Comparison of ENCODE assay signal across 21 cellular contexts in genomic region chr4:39255916-39256315, GRCh38.
DNase-seq lines count a peak whose midpoint lies in the region; ATAC-seq and TF ChIP-seq lines count a peak whose summit lies in the region.
"Had no signal": no experiment of that assay in that cellular context is flagged by ENCODE, and none has a peak within 500 bp of the region (broad histone marks: within the 10 kb centered on the region; RNA-seq: fewer than 3 reads in every experiment).

No MANE protein-coding gene starts in this region.

- TF ChIP-seq CTCF in GM23338 (conservative IDR thresholded peaks at IDR 0.05; ENCODE audit: low read depth in 2 of 2): no peak
- no peak for TF ChIP-seq CTCF in SK-N-SH (IDR thresholded peaks at IDR 0.05)
- TF ChIP-seq CTCF in fibroblast of pulmonary artery (IDR thresholded peaks at IDR 0.05; ENCODE audit: low read length, missing control alignments): no peak
- TF ChIP-seq CTCF in foreskin keratinocyte (conservative IDR thresholded peaks at IDR 0.05): no peak

- H3F3A ChIP-seq in GM23338 (replicated peaks; ENCODE audit: low read depth) (no peaks in the 10 kb centered on the region), SK-N-SH (replicated peaks; ENCODE audit: insufficient read depth) (peaks cover 38% of the 10 kb centered on the region)

- no peak for TF ChIP-seq POLR2A in GM18505 (IDR thresholded peaks at IDR 0.05; ENCODE audit: borderline replicate concordance, extremely low read depth, insufficient read depth, insufficient read length)

- no peaks in the 10 kb centered on the region for H3K79me2 ChIP-seq in GM23338 (replicated peaks; ENCODE audit: insufficient read depth)
- no peaks in the 10 kb centered on the region for H3K79me2 ChIP-seq in SK-N-SH (ENCODE audit: insufficient read depth)
- H3K79me2 ChIP-seq in trophoblast cell (ENCODE audit: control insufficient read depth, insufficient read depth, low read length, poor library complexity): no peaks in the 10 kb centered on the region

- no peak overlapping the region for H2AK5ac ChIP-seq in trophoblast cell (ENCODE audit: low read length)

- H3K4me3 Mint-ChIP-seq in GM23338: no peak overlapping the region
- H3K4me3 Mint-ChIP-seq: CD8-positive, alpha-beta memory T cell had no signal

- H3K27ac ChIP-seq in GM23338 (ENCODE audit: low read depth) (no peak overlapping the region), SK-N-SH (ENCODE audit: low read depth in 2 of 2, low read length in 1 of 2) (peak overlapping the region; percentile 58 to 66; a peak in 3 of 4 replicates), trophoblast cell (ENCODE audit: low read depth, low read length) (no peak overlapping the region), foreskin keratinocyte (no peak overlapping the region)
- H3K27ac ChIP-seq: gastroesophageal sphincter, neutrophil, right atrium auricular region had no signal

- H3K4me2 ChIP-seq in GM23338 (no peak overlapping the region), SK-N-SH (0 out of 2 replicates have a peak overlapping the region, but pooled peaks have one; percentile 25), trophoblast cell (ENCODE audit: low read length) (no peak overlapping the region)

- H2BK12ac ChIP-seq in trophoblast cell (ENCODE audit: low read length): peak overlapping the region; percentile 55

- H3K4ac ChIP-seq in trophoblast cell (ENCODE audit: low read depth, low read length): no peak overlapping the region

- H3K4me3 ChIP-seq in GM23338 (no peak overlapping the region), SK-N-SH (ENCODE audit: low read depth in 2 of 2, low read length in 1 of 2) (no peak overlapping the region), fibroblast of pulmonary artery (replicated peaks; ENCODE audit: low read depth, low read length) (no peak overlapping the region), trophoblast cell (ENCODE audit: low read depth, low read length) (no peak overlapping the region)
- H3K4me3 ChIP-seq: gastroesophageal sphincter, right atrium auricular region had no signal

- no peaks in the 10 kb centered on the region for H3K27me3 ChIP-seq in GM23338 (ENCODE audit: insufficient read depth)
- no peaks in the 10 kb centered on the region for H3K27me3 ChIP-seq in SK-N-SH (ENCODE audit: insufficient read depth)
- no peaks in the 10 kb centered on the region for H3K27me3 ChIP-seq in trophoblast cell (ENCODE audit: insufficient read depth, low read length)
- no peaks in the 10 kb centered on the region for H3K27me3 ChIP-seq in foreskin keratinocyte
- H3K27me3 ChIP-seq: gastroesophageal sphincter, neutrophil, right atrium auricular region had no signal

- POLR2A ChIA-PET in SK-N-SH (lab: Yijun Ruan, JAX): no interaction called here

- no peak for TF ChIP-seq EP300 in SK-N-SH (IDR thresholded peaks at IDR 0.05; ENCODE audit: borderline replicate concordance in 1 of 2, low read depth in 1 of 2, low read length in 1 of 2)

- ATAC-seq in GM23338: no peak
- no peak for ATAC-seq in GM18505 (IDR thresholded peaks at IDR 0.05; ENCODE audit: unreplicated experiment)
- no peak for ATAC-seq in foreskin keratinocyte
- ATAC-seq: activated CD4-positive, CD25-positive, alpha-beta regulatory T cell treated with anti-CD3 and anti-CD28 coated beads, Interleukin-2, amount 50 U/mL, for 24 hours; activated naive CD4-positive, alpha-beta T cell treated with anti-CD3 and anti-CD28 coated beads, Interleukin-2, amount 50 U/mL, for 72 hours; gastroesophageal sphincter; left cardiac atrium had no signal

- CTCF ChIA-PET in SK-N-SH (lab: Yijun Ruan, JAX): no interaction called here

- H4K12ac ChIP-seq in trophoblast cell (ENCODE audit: low read depth, low read length): no peak overlapping the region

- H3K9me3 Mint-ChIP-seq in GM23338: no peaks in the 10 kb centered on the region
- H3K9me3 Mint-ChIP-seq: activated naive CD4-positive, alpha-beta T cell treated with anti-CD3 and anti-CD28 coated beads, Interleukin-2, amount 50 U/mL, for 72 hours; CD8-positive, alpha-beta memory T cell had no signal

- H3K23ac ChIP-seq in trophoblast cell (ENCODE audit: low read length): no peak overlapping the region

- H3K9me2 ChIP-seq in GM23338 (ENCODE audit: insufficient read depth) (no peaks in the 10 kb centered on the region), SK-N-SH (no peaks in the 10 kb centered on the region)

- no peak overlapping the region for H3K18ac ChIP-seq in trophoblast cell (ENCODE audit: low read length)

- H3K9ac ChIP-seq in SK-N-SH: no peak overlapping the region
- no peak overlapping the region for H3K9ac ChIP-seq in trophoblast cell (ENCODE audit: low read length)

- H3K14ac ChIP-seq in trophoblast cell (ENCODE audit: low read length): no peak overlapping the region

- DNase-seq in GM23338 (ENCODE audit: low spot score) (no peak), SK-N-SH (no peak), fibroblast of pulmonary artery (ENCODE audit: low read depth) (peak; percentile 77), trophoblast cell (peak in 1 of 2 donors; percentile 6), COR-L47 (lab: John Stamatoyannopoulos, UW) (no peak), foreskin keratinocyte (no peak), C1 segment of cervical spinal cord (lab: John Stamatoyannopoulos, UW) (no peak)
- DNase-seq: CD8-positive, alpha-beta memory T cell; cortex of kidney; DND-41; erythroblast; left cardiac atrium; NCI-H1092; NCI-H2081 treated with DMSO at 0.1 percent for 48 hours; T-helper 9 cell had no signal

- H3K27ac Mint-ChIP-seq in GM23338: peak overlapping the region; percentile 37
- H3K27ac Mint-ChIP-seq: activated naive CD4-positive, alpha-beta T cell treated with anti-CD3 and anti-CD28 coated beads, Interleukin-2, amount 50 U/mL, for 72 hours had no signal

- H4K20me1 ChIP-seq in GM23338 (replicated peaks; ENCODE audit: insufficient read depth) (no peaks in the 10 kb centered on the region), SK-N-SH (ENCODE audit: insufficient read depth) (no peaks in the 10 kb centered on the region)

- H4K91ac ChIP-seq in trophoblast cell (ENCODE audit: low read depth, low read length): peak overlapping the region; percentile 19

- H2AFZ ChIP-seq in GM23338: no peak overlapping the region
- H2AFZ ChIP-seq in SK-N-SH (ENCODE audit: low read depth): no peak overlapping the region
- no peak overlapping the region for H2AFZ ChIP-seq in trophoblast cell (ENCODE audit: insufficient read depth, low read length, poor library complexity)

- H2BK120ac ChIP-seq in trophoblast cell (ENCODE audit: insufficient read depth, low read length, poor library complexity): no peak overlapping the region

- no peaks in the 10 kb centered on the region for H3K27me3 Mint-ChIP-seq in GM23338 (ENCODE audit: insufficient read depth, low read depth, poor library complexity)
- H3K27me3 Mint-ChIP-seq: CD8-positive, alpha-beta memory T cell had no signal

- no peak for TF ChIP-seq RAD21 in SK-N-SH (IDR thresholded peaks at IDR 0.05; ENCODE audit: low read length)

- H3K36me3 ChIP-seq in GM23338 (ENCODE audit: insufficient read depth) (no peaks in the 10 kb centered on the region), SK-N-SH (replicated peaks in 1 of 2; ENCODE audit: control insufficient read depth in 1 of 2, insufficient read depth in 2 of 2, low read length in 1 of 2) (peaks cover 5 to 14% of the 10 kb centered on the region in 2 experiments), trophoblast cell (ENCODE audit: control insufficient read depth in 1 of 2, insufficient read depth in 2 of 2, low read length in 2 of 2) (peaks cover 0 to 1% of the 10 kb centered on the region in 2 experiments)
- H3K36me3 ChIP-seq: neutrophil had no signal

- WGBS in SK-N-SH (ENCODE audit: low lambda C conversion rate): 87% methylated on average over 5 of the region's 5 CpGs
- no CpG with 5 or more reads among the region's 5 CpGs for WGBS in trophoblast cell (ENCODE audit: extremely low coverage, insufficient coverage, insufficient read length)

- no peak overlapping the region for H4K8ac ChIP-seq in trophoblast cell (ENCODE audit: low read depth, low read length)

- peaks cover 5% of the 10 kb centered on the region; the same call in 2 of the 3 replicates for H3K4me1 Mint-ChIP-seq in GM23338
- H3K4me1 Mint-ChIP-seq: CD8-positive, alpha-beta memory T cell had no signal

- peak overlapping the region; percentile 66 for H2BK5ac ChIP-seq in trophoblast cell (ENCODE audit: low read depth, low read length, poor library complexity)

- H3K9me3 ChIP-seq in SK-N-SH (no peaks in the 10 kb centered on the region), trophoblast cell (ENCODE audit: insufficient read depth, low read depth, low read length) (no peaks in the 10 kb centered on the region)
- H3K9me3 ChIP-seq: gastroesophageal sphincter, neutrophil, right atrium auricular region had no signal

- H3K4me1 ChIP-seq in GM23338 (ENCODE audit: insufficient read depth): peaks cover 8% of the 10 kb centered on the region
- H3K4me1 ChIP-seq in SK-N-SH (ENCODE audit: control insufficient read depth in 1 of 2, insufficient read depth in 2 of 2, low read depth in 1 of 2, low read length in 1 of 2): peaks cover 0 to 11% of the 10 kb centered on the region in 2 experiments; a peak in 3 of 4 replicates
- peaks cover 0 to 3% of the 10 kb centered on the region in 2 experiments for H3K4me1 ChIP-seq in trophoblast cell (ENCODE audit: control insufficient read depth in 1 of 2, insufficient read depth in 2 of 2, low read length in 2 of 2)
- peaks cover 13% of the 10 kb centered on the region for H3K4me1 ChIP-seq in foreskin keratinocyte
- H3K4me1 ChIP-seq: gastroesophageal sphincter, right atrium auricular region had no signal

- H3K36me3 Mint-ChIP-seq in GM23338 (ENCODE audit: low read depth): peaks cover 9% of the 10 kb centered on the region
- H3K36me3 Mint-ChIP-seq: activated naive CD4-positive, alpha-beta T cell treated with anti-CD3 and anti-CD28 coated beads, Interleukin-2, amount 50 U/mL, for 72 hours had no signal

- no peaks in the 10 kb centered on the region for H3K79me1 ChIP-seq in trophoblast cell (ENCODE audit: low read length)

TF ChIP-seq in GM23338, 12 proteins besides CTCF, POLR2A, EP300 and RAD21 (continues in another document):
- TF ChIP-seq STAT1 (IDR thresholded peaks at IDR 0.05; ENCODE audit: unreplicated experiment) (no peak), NANOG (IDR thresholded peaks at IDR 0.05; ENCODE audit: borderline replicate concordance) (no peak)

TF ChIP-seq in SK-N-SH, 30 proteins besides CTCF, POLR2A, EP300 and RAD21 (continues in another document):
- TF ChIP-seq NRF1 (IDR thresholded peaks at IDR 0.05; ENCODE audit: low read depth, low read length) (no peak), POLR2AphosphoS5 (IDR thresholded peaks at IDR 0.05; ENCODE audit: low read depth, low read length) (no peak), FOSL2 (IDR thresholded peaks at IDR 0.05; ENCODE audit: borderline replicate concordance, low read depth) (no peak), TAF1 (IDR thresholded peaks at IDR 0.05; ENCODE audit: borderline replicate concordance, low read depth, low read length) (no peak), FOXJ3 (CRISPR knock-in tag; IDR thresholded peaks at IDR 0.05) (no peak), GATA2 (CRISPR knock-in tag; IDR thresholded peaks at IDR 0.05) (no peak), GABPA (IDR thresholded peaks at IDR 0.05; ENCODE audit: low read depth) (no peak), SIN3A (IDR thresholded peaks at IDR 0.05; ENCODE audit: borderline replicate concordance, low read depth, low read length) (no peak)

Comparison
In these comparisons a context has a peak if more than half of its experiments do, and no peak if none do; other contexts are left out.
1. H3K27ac ChIP-seq: peak in SK-N-SH (2 of 2); none in GM23338 (single experiment), trophoblast cell (single experiment) and foreskin keratinocyte (single experiment).